Comparison of ENCODE assay signal across 12 cellular contexts in genomic region chr3:42387802-42388651, GRCh38. TPM values are rescaled to one million over a fixed set of nuclear protein-coding genes. Genes with fewer than 3 reads are reported as not detected.
DNase-seq lines count a peak whose midpoint lies in the region; ATAC-seq and TF ChIP-seq lines count a peak whose summit lies in the region.
"Had no signal": no experiment of that assay in that cellular context is flagged by ENCODE, and none has a peak within 500 bp of the region (broad histone marks: within the 10 kb centered on the region; RNA-seq: fewer than 3 reads in every experiment).

No MANE protein-coding gene starts in this region.

- H3K27me3 Mint-ChIP-seq in activated CD8-positive, alpha-beta T cell treated with anti-CD3 and anti-CD28 coated beads, Interleukin-2, amount 10 ng/mL, durations not matched to agents 7 days and 5 days (ENCODE audit: low read depth) = peaks cover 3% of the 10 kb centered on the region

- intact Hi-C loops in left ventricle myocardium inferior (cut with micrococcal nuclease) = no loop called here

- CTCF ChIA-PET in activated CD8-positive, alpha-beta T cell treated with anti-CD3 and anti-CD28 coated beads, Interleukin-2, amount 10 ng/mL, durations not matched to agents 7 days and 5 days (lab: Charles Lee) = interaction anchor here (0.8 to 2.3 kb wide), 7 partner anchors 9 to 198 kb away, joined by 3 to 10 read pairs (median 3); no protein-coding TSS in a partner anchor

- H3F3A ChIP-seq in GM23248 (ENCODE audit: insufficient read depth) = no peaks in the 10 kb centered on the region

- peak overlapping the region; percentile 9 for H3K4me3 Mint-ChIP-seq in activated CD8-positive, alpha-beta T cell treated with anti-CD3 and anti-CD28 coated beads, Interleukin-2, amount 10 ng/mL, durations not matched to agents 7 days and 5 days

- H3K36me3 ChIP-seq in right atrium auricular region = no peaks in the 10 kb centered on the region
- no peaks in the 10 kb centered on the region for H3K36me3 ChIP-seq in left ventricle myocardium inferior
- H3K36me3 ChIP-seq in thymus (ENCODE audit: control insufficient read depth, insufficient read depth) = no peaks in the 10 kb centered on the region
- H3K36me3 ChIP-seq in GM23248 (ENCODE audit: low read depth) = no peaks in the 10 kb centered on the region
- H3K36me3 ChIP-seq: Peyer's patch had no signal

- peaks cover 18% of the 10 kb centered on the region for H3K4me1 Mint-ChIP-seq in activated CD8-positive, alpha-beta T cell treated with anti-CD3 and anti-CD28 coated beads, Interleukin-2, amount 10 ng/mL, durations not matched to agents 7 days and 5 days (ENCODE audit: low read depth)

- WGBS in thymus = 58% methylated on average over 10 of the region's 10 CpGs
- 43 to 47% methylated on average over 10 of the region's 10 CpGs for WGBS in GM23248 (ENCODE audit: low coverage in 1 of 2, low lambda C conversion rate in 2 of 2, missing lambda C conversion rate in 2 of 2), 2 experiments

- peak overlapping the region; percentile 87 for H3K27ac Mint-ChIP-seq in activated CD8-positive, alpha-beta T cell treated with anti-CD3 and anti-CD28 coated beads, Interleukin-2, amount 10 ng/mL, durations not matched to agents 7 days and 5 days

- POLR2A ChIA-PET in activated CD8-positive, alpha-beta T cell treated with anti-CD3 and anti-CD28 coated beads, Interleukin-2, amount 10 ng/mL, durations not matched to agents 7 days and 5 days (lab: Charles Lee) = interaction anchor here (0.6 to 1.6 kb wide), 5 partner anchors 10 to 714 kb away, joined by 3 to 4 read pairs (median 3); no protein-coding TSS in a partner anchor

- H3K9me3 ChIP-seq in right atrium auricular region (no peaks in the 10 kb centered on the region), left ventricle myocardium inferior (replicated peaks) (no peaks in the 10 kb centered on the region), thymus (ENCODE audit: control insufficient read depth) (no peaks in the 10 kb centered on the region), GM23248 (ENCODE audit: low read depth) (no peaks in the 10 kb centered on the region)
- H3K9me3 ChIP-seq: Peyer's patch had no signal

- in situ Hi-C loops in GM23248 (cut with MboI) = no loop called here

- H3K9me3 Mint-ChIP-seq in activated CD8-positive, alpha-beta T cell treated with anti-CD3 and anti-CD28 coated beads, Interleukin-2, amount 10 ng/mL, durations not matched to agents 7 days and 5 days (ENCODE audit: insufficient read depth) = no peaks in the 10 kb centered on the region

- no peak overlapping the region for H3K9ac ChIP-seq in GM23248

- no peaks in the 10 kb centered on the region for H3K4me1 ChIP-seq in right atrium auricular region
- H3K4me1 ChIP-seq in left ventricle myocardium inferior = no peaks in the 10 kb centered on the region
- peaks cover 2% of the 10 kb centered on the region for H3K4me1 ChIP-seq in thymus (ENCODE audit: control insufficient read depth, insufficient read depth, low read length)
- H3K4me1 ChIP-seq in GM23248 (ENCODE audit: insufficient read depth) = no peaks in the 10 kb centered on the region
- H3K4me1 ChIP-seq: Peyer's patch had no signal

- H4K20me1 ChIP-seq in GM23248 (ENCODE audit: insufficient read depth) = no peaks in the 10 kb centered on the region

- no peaks in the 10 kb centered on the region for H3K9me2 ChIP-seq in GM23248 (ENCODE audit: insufficient read depth)

- H3K4me2 ChIP-seq in GM23248 (ENCODE audit: unreplicated experiment) = no peak overlapping the region

- H3K36me3 Mint-ChIP-seq in activated CD8-positive, alpha-beta T cell treated with anti-CD3 and anti-CD28 coated beads, Interleukin-2, amount 10 ng/mL, durations not matched to agents 7 days and 5 days (ENCODE audit: low read depth) = no peaks in the 10 kb centered on the region

- no peak overlapping the region for H2AFZ ChIP-seq in GM23248

- ATAC-seq in activated CD8-positive, alpha-beta T cell treated with anti-CD3 and anti-CD28 coated beads, Interleukin-2, amount 10 ng/mL, durations not matched to agents 7 days and 5 days = peak; percentile 79
- no peak for ATAC-seq in GM18502 (IDR thresholded peaks at IDR 0.05; ENCODE audit: poor library complexity, unreplicated experiment)
- ATAC-seq in GM21619 (IDR thresholded peaks at IDR 0.05; ENCODE audit: unreplicated experiment) = no peak

- TF ChIP-seq CTCF in right atrium auricular region (IDR thresholded peaks at IDR 0.05) (no peak), left ventricle myocardium inferior (IDR thresholded peaks at IDR 0.05; ENCODE audit: borderline replicate concordance) (no peak), fibroblast of mammary gland (conservative IDR thresholded peaks at IDR 0.05; ENCODE audit: control insufficient read depth, insufficient read depth, low read depth, low read length) (no peak)

- H3K4me3 ChIP-seq in right atrium auricular region (no peak overlapping the region), left ventricle myocardium inferior (no peak overlapping the region), fibroblast of mammary gland (ENCODE audit: control insufficient read depth, low read depth, low read length) (no peak overlapping the region), thymus (ENCODE audit: low read length) (no peak overlapping the region), GM23248 (no peak overlapping the region)
- H3K4me3 ChIP-seq: Peyer's patch had no signal

- H3K27me3 ChIP-seq in right atrium auricular region (no peaks in the 10 kb centered on the region), left ventricle myocardium inferior (ENCODE audit: low read depth) (peaks cover 21% of the 10 kb centered on the region), thymus (ENCODE audit: control insufficient read depth, insufficient read depth) (no peaks in the 10 kb centered on the region), GM23248 (replicated peaks; ENCODE audit: insufficient read depth) (peaks cover 26% of the 10 kb centered on the region; the same call in 1 of the 2 replicates)
- H3K27me3 ChIP-seq: Peyer's patch had no signal

- DNase-seq in right atrium auricular region (ENCODE audit: low spot score) = peak; percentile 36
- DNase-seq in left ventricle myocardium inferior = no peak
- DNase-seq in activated CD8-positive, alpha-beta T cell treated with anti-CD3 and anti-CD28 coated beads, Interleukin-2, amount 10 ng/mL, durations not matched to agents 7 days and 5 days = peak; percentile 35
- peak; percentile 26 for DNase-seq in fibroblast of mammary gland (ENCODE audit: low read depth)
- DNase-seq in GM23248 = no peak
- DNase-seq: NCI-H1417, Peyer's patch had no signal

- H3K27ac ChIP-seq in right atrium auricular region = no peak overlapping the region
- no peak overlapping the region for H3K27ac ChIP-seq in left ventricle myocardium inferior (replicated peaks)
- H3K27ac ChIP-seq in thymus (ENCODE audit: low read depth) = peak overlapping the region; percentile 61
- H3K27ac ChIP-seq in GM23248 = no peak overlapping the region

- H3K79me2 ChIP-seq in GM23248 (ENCODE audit: insufficient read depth) = no peaks in the 10 kb centered on the region

RNA-seq across cellular contexts. Expression of gene LYZL4, which starts 22.4 kb away (rescaled TPM):
- not detected for total RNA-seq in right atrium auricular region
- not detected for total RNA-seq in left ventricle myocardium inferior
- total RNA-seq in activated CD8-positive, alpha-beta T cell treated with anti-CD3 and anti-CD28 coated beads, Interleukin-2, amount 10 ng/mL, durations not matched to agents 7 days and 5 days = not detected
- 0.46 TPM for polyA plus RNA-seq in thymus
- total RNA-seq in GM23248 (2014; rRNA removed; shearing (Covaris generic)) = not detected in 2 replicates
- not detected in 2 replicates for polyA plus RNA-seq in GM23248 (2016; fragmentation: Nextera tagmentation; extraction: Ambion mirVana)
- total RNA-seq: glomerular endothelial cell, lung microvascular endothelial cell, Peyer's patch had no signal

Comparison
In these comparisons a context has a peak if more than half of its experiments do, and no peak if none do; other contexts are left out.
1. DNase-seq: peak in right atrium auricular region (single experiment), activated CD8-positive, alpha-beta T cell treated with anti-CD3 and anti-CD28 coated beads, Interleukin-2, amount 10 ng/mL, durations not matched to agents 7 days and 5 days (single experiment) and fibroblast of mammary gland (single experiment); none in left ventricle myocardium inferior (single experiment) and GM23248 (single experiment).